Comparison of ENCODE assay signal across 26 cellular contexts in the genomic region with DNA sequence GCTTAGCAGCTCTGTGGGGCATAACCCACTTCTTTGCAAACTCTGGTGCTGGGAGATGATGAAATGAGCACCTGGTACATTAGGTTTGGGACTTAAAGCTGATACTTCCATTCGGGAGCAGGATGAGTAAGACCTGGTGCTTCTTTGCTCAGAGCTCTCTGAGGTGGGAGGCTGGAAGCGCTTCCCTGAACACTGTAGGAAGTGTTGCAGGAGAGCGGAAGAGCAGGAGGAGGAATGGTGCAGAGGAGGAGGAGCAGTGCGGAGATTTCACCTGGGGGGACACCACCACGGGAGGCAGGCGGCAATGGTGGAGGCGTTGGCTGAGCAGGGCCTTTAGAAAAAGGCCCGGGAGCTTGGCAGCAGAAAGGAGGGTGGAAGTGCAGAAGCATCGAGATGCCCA.
"Had no signal": no experiment of that assay in that cellular context is flagged by ENCODE, and none has a peak within 500 bp of the region (broad histone marks: within the 10 kb centered on the region; RNA-seq: fewer than 3 reads in every experiment).

No MANE protein-coding gene starts in this region.

- H3K36me3 ChIP-seq: heart right ventricle, left ventricle myocardium inferior, neutrophil, right atrium auricular region, right lobe of liver, stomach, thyroid gland, upper lobe of right lung had no signal

- H3K4me1 ChIP-seq: parathyroid adenoma, psoas muscle, right atrium auricular region, stomach, testis, upper lobe of right lung had no signal

- H3K27me3 ChIP-seq: heart right ventricle, hepatocyte, neutrophil, right atrium auricular region, right lobe of liver, stomach, testis, thyroid gland, upper lobe of right lung had no signal

- H3K36me3 Mint-ChIP-seq: natural killer cell treated with Interleukin-12 subunit alpha and Interleukin-12 subunit beta and Interleukin-15 and Interleukin-18, amount 100 ng/mL, for 72 hours had no signal

- H3K27ac ChIP-seq: heart right ventricle, hepatocyte, left ventricle myocardium inferior, neutrophil, parathyroid adenoma, psoas muscle, right atrium auricular region, right lobe of liver, stomach, testis, thyroid gland, upper lobe of right lung had no signal

- H3K27ac Mint-ChIP-seq: naive thymus-derived CD4-positive, alpha-beta T cell; natural killer cell treated with Interleukin-12 subunit alpha and Interleukin-12 subunit beta and Interleukin-15 and Interleukin-18, amount 100 ng/mL, for 72 hours; stimulated activated naive B cell treated with anti-CD40 and anti-IgM and Interleukin-4, amounts not matched to agents 10 μg/mL and 1 μg/mL and 100 μg/mL, for 72 hours had no signal

- H3K9me3 Mint-ChIP-seq: natural killer cell treated with Interleukin-12 subunit alpha and Interleukin-12 subunit beta and Interleukin-15 and Interleukin-18, amount 100 ng/mL, for 72 hours; neural crest cell; stimulated activated naive B cell treated with anti-CD40 and anti-IgM and Interleukin-4, amounts not matched to agents 10 μg/mL and 1 μg/mL and 100 μg/mL, for 72 hours had no signal

- H3K9me3 ChIP-seq: heart right ventricle, left ventricle myocardium inferior, mucosa of descending colon, neutrophil, psoas muscle, right atrium auricular region, right lobe of liver, stomach, testis, thyroid gland, upper lobe of right lung had no signal

- ATAC-seq: heart right ventricle; mucosa of descending colon; naive thymus-derived CD4-positive, alpha-beta T cell; natural killer cell treated with Interleukin-12 subunit alpha and Interleukin-12 subunit beta and Interleukin-15 and Interleukin-18, amount 100 ng/mL, for 72 hours; psoas muscle; right lobe of liver; stimulated activated naive B cell treated with anti-CD40 and anti-IgM and Interleukin-4, amounts not matched to agents 10 μg/mL and 1 μg/mL and 100 μg/mL, for 72 hours; stimulated activated naive CD8-positive, alpha-beta T cell treated with anti-CD3 and anti-CD28 coated beads, Interleukin-15, Interleukin-2, amounts not matched to agents 100 U/mL and 50 U/mL, for 24 hours; upper lobe of right lung had no signal

- H3K4me3 Mint-ChIP-seq: naive thymus-derived CD4-positive, alpha-beta T cell; natural killer cell treated with Interleukin-12 subunit alpha and Interleukin-12 subunit beta and Interleukin-15 and Interleukin-18, amount 100 ng/mL, for 72 hours; neural crest cell; stimulated activated naive B cell treated with anti-CD40 and anti-IgM and Interleukin-4, amounts not matched to agents 10 μg/mL and 1 μg/mL and 100 μg/mL, for 72 hours had no signal

- H3K27me3 Mint-ChIP-seq: naive thymus-derived CD4-positive, alpha-beta T cell; natural killer cell treated with Interleukin-12 subunit alpha and Interleukin-12 subunit beta and Interleukin-15 and Interleukin-18, amount 100 ng/mL, for 72 hours; stimulated activated naive B cell treated with anti-CD40 and anti-IgM and Interleukin-4, amounts not matched to agents 10 μg/mL and 1 μg/mL and 100 μg/mL, for 72 hours had no signal

- H3K4me3 ChIP-seq: heart right ventricle, hepatocyte, left ventricle myocardium inferior, lung, mucosa of descending colon, psoas muscle, right atrium auricular region, right lobe of liver, stomach, testis, thyroid gland, upper lobe of right lung had no signal

- DNase-seq: heart right ventricle; left ventricle myocardium inferior; midbrain; mucosa of descending colon; naive thymus-derived CD4-positive, alpha-beta T cell; occipital lobe; psoas muscle; right lobe of liver; stimulated activated CD4-positive, alpha-beta T cell treated with anti-CD3 and anti-CD28 coated beads, Interleukin-12 subunit alpha, Interleukin-12 subunit beta, amount 100 ng/mL, for 4 hours; stimulated activated CD4-positive, alpha-beta T cell treated with anti-CD3 and anti-CD28 coated beads, Interleukin-15, amount 100 ng/mL, for 24 hours; stimulated activated CD4-positive, alpha-beta T cell treated with anti-CD3 and anti-CD28 coated beads, Interleukin-2, amount 100 ng/mL, for 24 hours; stimulated activated CD4-positive, alpha-beta T cell treated with anti-CD3 and anti-CD28 coated beads, Interleukin-4, amount 100 ng/mL, for 1 hour; stimulated activated naive B cell treated with anti-CD40 and anti-IgM and Interleukin-4, amounts not matched to agents 10 μg/mL and 1 μg/mL and 100 μg/mL, for 72 hours; stimulated activated naive CD8-positive, alpha-beta T cell treated with anti-CD3 and anti-CD28 coated beads, Interleukin-15, Interleukin-2, amounts not matched to agents 100 U/mL and 50 U/mL, for 24 hours; stomach; testis; thyroid gland; trophoblast cell; upper lobe of right lung had no signal
